Comparison of ENCODE assay signal across 22 cellular contexts in the genomic region with DNA sequence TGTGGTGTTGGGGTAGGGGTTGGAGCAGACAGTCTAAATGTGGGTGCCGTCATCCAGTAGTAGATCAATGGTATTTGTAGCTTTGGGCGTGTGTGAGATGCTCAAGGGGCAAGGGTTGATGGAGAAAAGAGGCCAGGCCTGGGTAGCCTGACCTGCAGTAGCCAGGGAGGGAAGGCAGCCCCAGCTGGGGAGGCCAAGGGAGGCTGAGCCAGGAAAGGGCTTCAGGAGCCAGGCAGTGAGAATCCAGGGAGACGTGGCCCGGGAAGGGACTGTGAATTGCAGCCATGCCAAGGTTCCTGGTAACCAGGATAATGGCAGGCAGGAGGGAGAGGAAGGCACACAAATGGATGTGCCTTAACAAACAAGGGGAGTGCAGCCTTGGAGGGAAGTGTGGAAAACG. TPM values are rescaled to one million over a fixed set of nuclear protein-coding genes. Genes with fewer than 3 reads are reported as not detected.
DNase-seq lines count a peak whose midpoint lies in the region; TF ChIP-seq lines count a peak whose summit lies in the region.
"Had no signal": no experiment of that assay in that cellular context is flagged by ENCODE, and none has a peak within 500 bp of the region (broad histone marks: within the 10 kb centered on the region; RNA-seq: fewer than 3 reads in every experiment).

No MANE protein-coding gene starts in this region.

- peaks cover 0 to 33% (median 20%) of the 10 kb centered on the region in 11 experiments; a peak in 19 of 22 replicates for H4K20me1 ChIP-seq in BLaER1 treated with 17β-estradiol and CSF1 and Interleukin-3, amounts not matched to agents 10 nM and 100 nM
- peaks cover 16% of the 10 kb centered on the region for H4K20me1 ChIP-seq in smooth muscle cell (ENCODE audit: low read depth)

- H3K36me3 Mint-ChIP-seq in dendritic cell treated with granulocyte-macrophage colony-stimulating factor and Interleukin-4, amounts not matched to agents 40 ng/mL and 50 ng/mL, for 4 days (ENCODE audit: low read depth) = peaks cover 13% of the 10 kb centered on the region
- no peaks in the 10 kb centered on the region for H3K36me3 Mint-ChIP-seq in nephron progenitor cell (ENCODE audit: low read depth)

- no CpG with 5 or more reads among the region's 5 CpGs for whole genome bisulfite sequencing in mesendoderm (ENCODE audit: extremely low coverage, insufficient coverage, low lambda C conversion rate)
- WGBS in smooth muscle cell (ENCODE audit: low lambda C conversion rate) = 94% methylated on average over 5 of the region's 5 CpGs
- WGBS in lower leg skin, 2 donors = 86 to 87% methylated on average over 5 of the region's 5 CpGs

- H3K4ac ChIP-seq in mesendoderm (ENCODE audit: low read depth, low read length) = no peak overlapping the region

- no peak overlapping the region for H4K8ac ChIP-seq in mesendoderm (ENCODE audit: low read depth, low read length)

- intact Hi-C loops in dendritic cell treated with granulocyte-macrophage colony-stimulating factor and Interleukin-4, amounts not matched to agents 40 ng/mL and 50 ng/mL, for 4 days (cut with micrococcal nuclease) = no loop called here
- intact Hi-C loops in lower leg skin (cut with DNase I; ENCODE audit: low total_unique reads) = loop anchor here (10.0 kb wide), 1 partner anchor 306 kb away; no protein-coding TSS in a partner anchor

- no peak overlapping the region for H3K18ac ChIP-seq in mesendoderm (ENCODE audit: low read length)

- peak overlapping the region in 6 of 11 experiments; percentile 74 to 96 (median 88); a peak in 8 of 22 replicates for H3K4me2 ChIP-seq in BLaER1 treated with 17β-estradiol and CSF1 and Interleukin-3, amounts not matched to agents 10 nM and 100 nM
- H3K4me2 ChIP-seq in mesendoderm (ENCODE audit: low read length) (no peak overlapping the region), smooth muscle cell (no peak overlapping the region)

- H3K27ac ChIP-seq in BLaER1 treated with 17β-estradiol and CSF1 and Interleukin-3, amounts not matched to agents 10 nM and 100 nM = peak overlapping the region in 8 of 11 experiments; percentile 21 to 90 (median 81); a peak in 13 of 22 replicates
- H3K27ac ChIP-seq in mesendoderm (ENCODE audit: low read depth, low read length) = no peak overlapping the region
- H3K27ac ChIP-seq in smooth muscle cell (ENCODE audit: low read depth) = no peak overlapping the region
- H3K27ac ChIP-seq: 22Rv1, parathyroid adenoma had no signal

- H3K4me1 Mint-ChIP-seq in dendritic cell treated with granulocyte-macrophage colony-stimulating factor and Interleukin-4, amounts not matched to agents 40 ng/mL and 50 ng/mL, for 4 days (ENCODE audit: low read depth) = peaks cover 36% of the 10 kb centered on the region
- peaks cover 74% of the 10 kb centered on the region for H3K4me1 Mint-ChIP-seq in nephron progenitor cell

- H3K9ac ChIP-seq in BLaER1 treated with 17β-estradiol and CSF1 and Interleukin-3, amounts not matched to agents 10 nM and 100 nM = peak overlapping the region in 4 of 11 experiments; percentile 46 to 74 (median 48); a peak in 7 of 22 replicates
- H3K9ac ChIP-seq in mesendoderm (ENCODE audit: low read length) (no peak overlapping the region), smooth muscle cell (ENCODE audit: low read depth) (no peak overlapping the region)
- H3K9ac ChIP-seq: parathyroid adenoma had no signal

- peaks cover 12% of the 10 kb centered on the region for H3K27me3 Mint-ChIP-seq in dendritic cell treated with granulocyte-macrophage colony-stimulating factor and Interleukin-4, amounts not matched to agents 40 ng/mL and 50 ng/mL, for 4 days
- H3K27me3 Mint-ChIP-seq in nephron progenitor cell (ENCODE audit: low read depth, poor library complexity) = peaks cover 12% of the 10 kb centered on the region

- no peak overlapping the region for H4K5ac ChIP-seq in mesendoderm (ENCODE audit: low read length)

- DNase-seq in NCI-H1092 treated with DMSO at 0.1 percent for 48 hours (lab: John Stamatoyannopoulos, UW) (peak; percentile 23), NCI-H1092 (lab: John Stamatoyannopoulos, UW) (no peak), nephron progenitor cell (no peak), mesendoderm (no peak), smooth muscle cell (lab: John Stamatoyannopoulos, UW; ENCODE audit: unreplicated experiment) (no peak), lower leg skin (ENCODE audit: low spot score in 2 of 2) (no peak)
- DNase-seq: activated CD4-positive, alpha-beta memory T cell treated with anti-CD3 and anti-CD28 coated beads, Interleukin-2, amount 10 ng/mL, durations not matched to agents 7 days and 5 days; activated CD4-positive, CD25-positive, alpha-beta regulatory T cell; activated naive CD4-positive, alpha-beta T cell; activated T-cell treated with anti-CD3 and anti-CD28 coated beads for 4 hours; cortex of kidney; NCI-H2081 treated with DMSO at 0.1 percent for 48 hours; NCI-H345; NCI-H82; stimulated activated CD4-positive, alpha-beta T cell treated with anti-CD3 and anti-CD28 coated beads, Interleukin-15, amount 100 ng/mL, for 24 hours; trophoblast cell had no signal

- H2AK5ac ChIP-seq in mesendoderm (ENCODE audit: low read length) = no peak overlapping the region

- peak overlapping the region; percentile 5 for H3K27ac Mint-ChIP-seq in dendritic cell treated with granulocyte-macrophage colony-stimulating factor and Interleukin-4, amounts not matched to agents 40 ng/mL and 50 ng/mL, for 4 days
- peak overlapping the region; percentile 26 for H3K27ac Mint-ChIP-seq in nephron progenitor cell
- H3K27ac Mint-ChIP-seq: activated CD4-positive, alpha-beta memory T cell treated with anti-CD3 and anti-CD28 coated beads, Interleukin-2, amount 10 ng/mL, durations not matched to agents 7 days and 5 days had no signal

- H2BK5ac ChIP-seq in mesendoderm (ENCODE audit: low read length) = no peak overlapping the region

- H3K27me3 ChIP-seq in BLaER1 treated with 17β-estradiol and CSF1 and Interleukin-3, amounts not matched to agents 10 nM and 100 nM = no peaks in the 10 kb centered on the region
- H3K27me3 ChIP-seq in mesendoderm (ENCODE audit: insufficient read depth, low read length, poor library complexity) (no peaks in the 10 kb centered on the region), smooth muscle cell (ENCODE audit: low read depth) (no peaks in the 10 kb centered on the region)
- H3K27me3 ChIP-seq: breast epithelium had no signal

- no peaks in the 10 kb centered on the region for H3K9me3 Mint-ChIP-seq in dendritic cell treated with granulocyte-macrophage colony-stimulating factor and Interleukin-4, amounts not matched to agents 40 ng/mL and 50 ng/mL, for 4 days
- peaks cover 3% of the 10 kb centered on the region for H3K9me3 Mint-ChIP-seq in nephron progenitor cell
- H3K9me3 Mint-ChIP-seq: activated CD4-positive, alpha-beta memory T cell treated with anti-CD3 and anti-CD28 coated beads, Interleukin-2, amount 10 ng/mL, durations not matched to agents 7 days and 5 days had no signal

- no peak overlapping the region for H3K23ac ChIP-seq in mesendoderm (ENCODE audit: low read length)

- peaks cover 37 to 91% (median 82%) of the 10 kb centered on the region in 10 experiments for H3K4me1 ChIP-seq in BLaER1 treated with 17β-estradiol and CSF1 and Interleukin-3, amounts not matched to agents 10 nM and 100 nM
- H3K4me1 ChIP-seq in mesendoderm (ENCODE audit: control insufficient read depth, low read depth, low read length) (peaks cover 3% of the 10 kb centered on the region), smooth muscle cell (ENCODE audit: low read depth) (peaks cover 15% of the 10 kb centered on the region)

- H3F3A ChIP-seq in smooth muscle cell (ENCODE audit: low read depth) = peaks cover 13% of the 10 kb centered on the region

- H2AFZ ChIP-seq in smooth muscle cell (ENCODE audit: low read depth) = no peak overlapping the region
- H2AFZ ChIP-seq: parathyroid adenoma had no signal

- no peak overlapping the region for H3K4me3 ChIP-seq in BLaER1 treated with 17β-estradiol and CSF1 and Interleukin-3, amounts not matched to agents 10 nM and 100 nM
- no peak overlapping the region for H3K4me3 ChIP-seq in mesendoderm (ENCODE audit: low read length)
- no peak overlapping the region for H3K4me3 ChIP-seq in smooth muscle cell
- H3K4me3 ChIP-seq in lower leg skin (ENCODE audit: low read depth, poor library complexity, severe bottlenecking) = no peak overlapping the region
- H3K4me3 ChIP-seq: breast epithelium had no signal

- H3K4me3 Mint-ChIP-seq in dendritic cell treated with granulocyte-macrophage colony-stimulating factor and Interleukin-4, amounts not matched to agents 40 ng/mL and 50 ng/mL, for 4 days = no peak overlapping the region
- no peak overlapping the region for H3K4me3 Mint-ChIP-seq in nephron progenitor cell
- H3K4me3 Mint-ChIP-seq: activated CD4-positive, alpha-beta memory T cell treated with anti-CD3 and anti-CD28 coated beads, Interleukin-2, amount 10 ng/mL, durations not matched to agents 7 days and 5 days had no signal

- H3K36me3 ChIP-seq in BLaER1 treated with 17β-estradiol and CSF1 and Interleukin-3, amounts not matched to agents 10 nM and 100 nM = peaks cover 2 to 14% (median 5%) of the 10 kb centered on the region in 11 experiments; a peak in 16 of 22 replicates
- no peaks in the 10 kb centered on the region for H3K36me3 ChIP-seq in mesendoderm (ENCODE audit: control insufficient read depth, insufficient read depth, low read length)
- H3K36me3 ChIP-seq in smooth muscle cell (ENCODE audit: low read depth) = no peaks in the 10 kb centered on the region
- H3K36me3 ChIP-seq: breast epithelium had no signal

- no peaks in the 10 kb centered on the region for H3K9me3 ChIP-seq in BLaER1 treated with 17β-estradiol and CSF1 and Interleukin-3, amounts not matched to agents 10 nM and 100 nM (replicated peaks in 1 of 11)
- no peaks in the 10 kb centered on the region for H3K9me3 ChIP-seq in smooth muscle cell (replicated peaks; ENCODE audit: low read depth)
- H3K9me3 ChIP-seq: breast epithelium had no signal

- H3K79me1 ChIP-seq in mesendoderm (ENCODE audit: low read length) = no peaks in the 10 kb centered on the region

- H2BK120ac ChIP-seq in mesendoderm (ENCODE audit: low read depth, low read length) = no peak overlapping the region

- TF ChIP-seq CTCF in nephron progenitor cell (IDR thresholded peaks at IDR 0.05) (no peak), smooth muscle cell (IDR thresholded peaks at IDR 0.05; ENCODE audit: borderline replicate concordance, insufficient read depth, poor library complexity, severe bottlenecking) (no peak), lower leg skin (IDR thresholded peaks at IDR 0.05) (no peak)

- no peak overlapping the region for H3K56ac ChIP-seq in mesendoderm (ENCODE audit: low read length)

- TF ChIP-seq POLR2A in lower leg skin (IDR thresholded peaks at IDR 0.05) = no peak

- H3K79me2 ChIP-seq in mesendoderm (ENCODE audit: control insufficient read depth, insufficient read depth, low read length) (no peaks in the 10 kb centered on the region), smooth muscle cell (ENCODE audit: low read depth) (no peaks in the 10 kb centered on the region)
- H3K79me2 ChIP-seq: parathyroid adenoma had no signal

- no peak overlapping the region for H2BK15ac ChIP-seq in mesendoderm (replicated peaks; ENCODE audit: low read depth)

RNA-seq across cellular contexts. Expression of a gene that starts 2.5 kb away (rescaled TPM):
- 7.4 TPM for polyA plus RNA-seq in mesendoderm (2013, experiment 1 of 2)
- 6.6 TPM for polyA plus RNA-seq in mesendoderm (2013, experiment 2 of 2)
- 0.40 and 0.63 TPM in 2 replicates for total RNA-seq in smooth muscle cell
- 2.0 and 4.2 TPM in 2 replicates for polyA plus RNA-seq in smooth muscle cell
- under 1 TPM; 0.21 to 0.49 (median 0.33) TPM for total RNA-seq in lower leg skin
- total RNA-seq: G401 had no signal

RNA-seq across cellular contexts. Expression of a gene that starts 16.4 kb away (rescaled TPM):
- 7.2 TPM for polyA plus RNA-seq in mesendoderm (2013, experiment 1 of 2)
- 7.5 TPM for polyA plus RNA-seq in mesendoderm (2013, experiment 2 of 2)
- total RNA-seq in smooth muscle cell (1.5 and 9.5 TPM in 2 replicates), lower leg skin (10 to 100 TPM in 1 of 4 donors, 1 to 10 TPM in 3; 5.0 to 11.1 (median 8.6) TPM)
- 3.5 and 6.3 TPM in 2 replicates for polyA plus RNA-seq in smooth muscle cell
- total RNA-seq: G401 had no signal

RNA-seq across cellular contexts. Expression of a gene that starts 52.9 kb away (rescaled TPM):
- polyA plus RNA-seq in mesendoderm (2013, experiment 1 of 2) = 1,526 TPM
- polyA plus RNA-seq in mesendoderm (2013, experiment 2 of 2) = 1,516 TPM
- 412 and 445 TPM in 2 replicates for total RNA-seq in smooth muscle cell
- polyA plus RNA-seq in smooth muscle cell = 2,922 and 3,116 TPM in 2 replicates
- 100 to 1,000 TPM; 156 to 362 (median 318) TPM for total RNA-seq in lower leg skin
- total RNA-seq: G401 had no signal

RNA-seq across cellular contexts. Expression of a gene that starts 54.5 kb away (rescaled TPM):
- polyA plus RNA-seq in mesendoderm (2013, experiment 1 of 2) = 73.6 TPM
- 74.4 TPM for polyA plus RNA-seq in mesendoderm (2013, experiment 2 of 2)
- total RNA-seq in smooth muscle cell = 65.8 and 93.4 TPM in 2 replicates
- 93.8 and 124 TPM in 2 replicates for polyA plus RNA-seq in smooth muscle cell
- total RNA-seq in lower leg skin = 10 to 100 TPM; 52.2 to 61.6 (median 55.2) TPM
- total RNA-seq: G401 had no signal

Comparison
In these comparisons a context has a peak if more than half of its experiments do, and no peak if none do; other contexts are left out.
1. H3K27ac ChIP-seq: peak in BLaER1 treated with 17β-estradiol and CSF1 and Interleukin-3, amounts not matched to agents 10 nM and 100 nM (8 of 11); none in mesendoderm (single experiment) and smooth muscle cell (single experiment).
2. H3K4me2 ChIP-seq: peak in BLaER1 treated with 17β-estradiol and CSF1 and Interleukin-3, amounts not matched to agents 10 nM and 100 nM (6 of 11); none in mesendoderm (single experiment) and smooth muscle cell (single experiment).